Comparison of ENCODE assay signal across 17 cellular contexts in the genomic region with DNA sequence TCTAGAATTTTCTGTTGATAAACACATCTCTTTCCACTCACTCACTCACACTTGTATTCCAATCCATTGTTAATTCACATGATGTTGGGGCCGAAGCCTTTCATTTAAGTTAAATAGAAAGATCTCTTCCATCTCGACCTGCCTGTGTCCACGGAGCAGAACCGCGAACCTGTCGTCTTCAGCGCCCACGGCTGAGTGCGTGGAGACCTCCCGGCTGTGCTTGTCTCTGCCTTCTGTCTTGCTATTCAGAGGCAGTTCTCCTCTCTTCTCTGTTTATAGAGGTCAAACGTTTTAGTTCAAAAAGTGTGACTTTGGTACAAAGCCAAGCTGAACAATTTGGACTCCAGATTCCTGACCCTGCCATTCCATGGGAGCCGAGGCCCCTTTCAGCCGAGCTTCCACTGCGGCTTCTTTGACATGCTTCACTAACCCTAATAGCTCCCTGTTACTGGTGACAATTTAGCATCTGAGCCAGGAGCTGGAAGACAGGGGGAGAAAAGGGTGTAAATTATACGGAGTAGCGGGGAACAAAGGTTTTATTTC.
DNase-seq lines count a peak whose midpoint lies in the region; ATAC-seq and TF ChIP-seq lines count a peak whose summit lies in the region.
"Had no signal": no experiment of that assay in that cellular context is flagged by ENCODE, and none has a peak within 500 bp of the region (broad histone marks: within the 10 kb centered on the region; RNA-seq: fewer than 3 reads in every experiment).

No MANE protein-coding gene starts in this region.

- peak overlapping the region; percentile 83 for H2AFZ ChIP-seq in neuron (ENCODE audit: low read depth, low read length)

- no peak for ATAC-seq in HG02973 (IDR thresholded peaks at IDR 0.05; ENCODE audit: unreplicated experiment)
- ATAC-seq: PC-3 had no signal

- H3K4me3 Mint-ChIP-seq in brain: peak overlapping the region in 3 of 5 experiments; percentile 21 to 36 (median 35)
- H3K4me3 Mint-ChIP-seq: CD4-positive, CD25-positive, alpha-beta regulatory T cell had no signal

- H3K27me3 ChIP-seq in neuron (ENCODE audit: insufficient read depth, low read length) (no peaks in the 10 kb centered on the region), tibial artery (no peaks in the 10 kb centered on the region)

- TF ChIP-seq CTCF in brain (conservative IDR thresholded peaks at IDR 0.05) (no peak), tibial artery (IDR thresholded peaks at IDR 0.05) (no peak)

- no peaks in the 10 kb centered on the region for H3K36me3 Mint-ChIP-seq in brain
- H3K36me3 Mint-ChIP-seq: CD4-positive, CD25-positive, alpha-beta regulatory T cell had no signal

- H3K9me3 Mint-ChIP-seq in brain: peaks cover 6 to 30% (median 20%) of the 10 kb centered on the region in 5 experiments

- H3K9me3 ChIP-seq in neuron (ENCODE audit: low read length): peaks cover 7% of the 10 kb centered on the region
- peaks cover 0 to 16% (median 10%) of the 10 kb centered on the region in 3 donors for H3K9me3 ChIP-seq in tibial artery

- intact Hi-C loops in tibial artery (cut with DNase I; ENCODE audit: low total_unique reads): no loop called here

- H3K4me1 Mint-ChIP-seq in brain: peaks cover 28% of the 10 kb centered on the region
- H3K4me1 Mint-ChIP-seq: CD4-positive, CD25-positive, alpha-beta regulatory T cell had no signal

- no peak overlapping the region for H3K27ac ChIP-seq in tibial artery

- DNase-seq in left kidney (ENCODE audit: low read depth, low spot score) (peak; percentile 87), ureter (ENCODE audit: low spot score) (peak; percentile 22), tibial artery (no peak), mesenteric fat pad (ENCODE audit: low spot score) (no peak)
- DNase-seq: CD4-positive, CD25-positive, alpha-beta regulatory T cell; COR-L47; GOT3; HCEC 1CT; KBM-7; MM.1S; NCI-H187; NCI-H446; PC-3; Right ventricle myocardium superior had no signal

- H3K4me3 ChIP-seq in neuron (ENCODE audit: low read length) (peak overlapping the region; percentile 12), tibial artery (no peak overlapping the region)

- peaks cover 22% of the 10 kb centered on the region for H3K4me1 ChIP-seq in neuron (ENCODE audit: insufficient read depth, low read length)
- H3K4me1 ChIP-seq in tibial artery: no peaks in the 10 kb centered on the region

- H3K27me3 Mint-ChIP-seq in brain: peaks cover 88% of the 10 kb centered on the region
- H3K27me3 Mint-ChIP-seq: CD4-positive, CD25-positive, alpha-beta regulatory T cell had no signal

- H3K36me3 ChIP-seq in neuron (ENCODE audit: insufficient read depth, low read length) (no peaks in the 10 kb centered on the region), tibial artery (no peaks in the 10 kb centered on the region)

- peak overlapping the region in 2 of 5 experiments; percentile 15 to 83 for H3K27ac Mint-ChIP-seq in brain
- H3K27ac Mint-ChIP-seq: CD4-positive, CD25-positive, alpha-beta regulatory T cell had no signal

Comparison
In these comparisons a context has a peak if more than half of its experiments do, and no peak if none do; other contexts are left out.
1. DNase-seq: peak in left kidney (single experiment) and ureter (single experiment); none in tibial artery (0 of 2) and mesenteric fat pad (single experiment).